In the genomic region with DNA sequence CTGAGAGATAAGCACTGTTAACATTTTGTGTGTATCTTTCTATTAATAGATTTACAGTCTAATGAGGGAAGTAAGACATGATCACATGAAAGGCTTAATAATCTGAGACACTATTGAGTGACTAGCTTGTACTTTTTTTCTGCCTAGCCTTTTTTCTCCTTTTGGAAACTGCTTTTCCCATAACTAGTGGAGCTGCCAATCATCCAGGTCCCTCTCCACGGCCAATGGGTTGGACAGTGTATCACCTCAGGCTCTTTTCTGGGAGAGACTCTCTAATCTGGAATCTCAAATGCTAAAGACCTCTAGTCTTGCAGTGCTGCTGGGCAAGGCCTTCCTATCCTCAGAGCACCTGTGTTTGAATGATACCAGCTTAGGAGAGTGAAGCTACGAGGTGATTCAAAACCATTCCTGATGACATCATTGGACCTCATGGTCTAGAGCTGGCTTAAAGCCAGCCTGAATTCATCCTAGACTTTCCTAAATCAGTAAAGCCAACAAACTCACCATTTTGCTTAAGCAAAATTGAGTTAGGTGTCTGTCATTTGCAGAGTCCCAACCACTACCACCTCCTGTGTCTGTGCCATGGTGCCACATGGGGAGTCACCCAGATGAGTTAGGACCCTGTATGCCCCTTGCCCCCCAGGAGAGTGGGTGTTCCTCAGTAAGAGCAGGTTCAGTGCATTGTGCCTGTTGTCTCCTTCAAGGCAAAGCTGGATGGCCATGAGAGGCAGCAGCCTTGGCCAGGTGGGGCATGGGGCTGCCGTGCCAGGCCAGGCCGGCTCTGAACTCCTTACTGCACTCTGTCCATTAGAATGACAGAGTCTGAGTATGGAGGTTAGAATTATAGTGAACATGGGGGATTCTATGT, we compare ENCODE assay signal across 1 cellular context.
TF ChIP-seq lines count a peak whose summit lies in the region.

No MANE protein-coding gene starts in this region.

TF ChIP-seq in HEK293, 187 proteins besides CTCF, POLR2A, EP300 and RAD21 (continued from another document):
- TF ChIP-seq ZNF548 (tag by site-specific recombination; IDR thresholded peaks at IDR 0.05): no peak
- no peak for TF ChIP-seq KLF10 (tag by site-specific recombination; IDR thresholded peaks at IDR 0.05)
- TF ChIP-seq ZNF416 (tag by site-specific recombination; IDR thresholded peaks at IDR 0.05): no peak
- TF ChIP-seq KLF9 (tag by site-specific recombination; IDR thresholded peaks at IDR 0.05; ENCODE audit: low read depth): no peak
- TF ChIP-seq ZNF629 (tag by site-specific recombination; IDR thresholded peaks at IDR 0.05): peak; percentile 83
- no peak for TF ChIP-seq FEZF1 (tag by site-specific recombination; IDR thresholded peaks at IDR 0.05)
- TF ChIP-seq ZNF335 (tag by site-specific recombination; conservative IDR thresholded peaks at IDR 0.05): peak; percentile 78
- TF ChIP-seq ZIC2 (tag by site-specific recombination; IDR thresholded peaks at IDR 0.05): no peak
- 0 out of 2 replicates have a peak, but pooled peaks have one; percentile 27 for TF ChIP-seq ZBTB17 (tag by site-specific recombination; IDR thresholded peaks at IDR 0.05)
- no peak for TF ChIP-seq YY1 (tag by site-specific recombination; IDR thresholded peaks at IDR 0.05)
- TF ChIP-seq ZFP37 (tag by site-specific recombination; IDR thresholded peaks at IDR 0.05): no peak
- peak; percentile 39; the same call in 1 of the 2 replicates for TF ChIP-seq ZNF660 (tag by site-specific recombination; IDR thresholded peaks at IDR 0.05)
- TF ChIP-seq ZNF830 (tag by site-specific recombination; IDR thresholded peaks at IDR 0.05; ENCODE audit: low read depth): no peak
- TF ChIP-seq, protein P1, sequence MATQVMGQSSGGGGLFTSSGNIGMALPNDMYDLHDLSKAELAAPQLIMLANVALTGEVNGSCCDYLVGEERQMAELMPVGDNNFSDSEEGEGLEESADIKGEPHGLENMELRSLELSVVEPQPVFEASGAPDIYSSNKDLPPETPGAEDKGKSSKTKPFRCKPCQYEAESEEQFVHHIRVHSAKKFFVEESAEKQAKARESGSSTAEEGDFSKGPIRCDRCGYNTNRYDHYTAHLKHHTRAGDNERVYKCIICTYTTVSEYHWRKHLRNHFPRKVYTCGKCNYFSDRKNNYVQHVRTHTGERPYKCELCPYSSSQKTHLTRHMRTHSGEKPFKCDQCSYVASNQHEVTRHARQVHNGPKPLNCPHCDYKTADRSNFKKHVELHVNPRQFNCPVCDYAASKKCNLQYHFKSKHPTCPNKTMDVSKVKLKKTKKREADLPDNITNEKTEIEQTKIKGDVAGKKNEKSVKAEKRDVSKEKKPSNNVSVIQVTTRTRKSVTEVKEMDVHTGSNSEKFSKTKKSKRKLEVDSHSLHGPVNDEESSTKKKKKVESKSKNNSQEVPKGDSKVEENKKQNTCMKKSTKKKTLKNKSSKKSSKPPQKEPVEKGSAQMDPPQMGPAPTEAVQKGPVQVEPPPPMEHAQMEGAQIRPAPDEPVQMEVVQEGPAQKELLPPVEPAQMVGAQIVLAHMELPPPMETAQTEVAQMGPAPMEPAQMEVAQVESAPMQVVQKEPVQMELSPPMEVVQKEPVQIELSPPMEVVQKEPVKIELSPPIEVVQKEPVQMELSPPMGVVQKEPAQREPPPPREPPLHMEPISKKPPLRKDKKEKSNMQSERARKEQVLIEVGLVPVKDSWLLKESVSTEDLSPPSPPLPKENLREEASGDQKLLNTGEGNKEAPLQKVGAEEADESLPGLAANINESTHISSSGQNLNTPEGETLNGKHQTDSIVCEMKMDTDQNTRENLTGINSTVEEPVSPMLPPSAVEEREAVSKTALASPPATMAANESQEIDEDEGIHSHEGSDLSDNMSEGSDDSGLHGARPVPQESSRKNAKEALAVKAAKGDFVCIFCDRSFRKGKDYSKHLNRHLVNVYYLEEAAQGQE (tag by site-specific recombination; IDR thresholded peaks at IDR 0.05): no peak
- no peak for TF ChIP-seq ZBTB1 (tag by site-specific recombination; IDR thresholded peaks at IDR 0.05)
- no peak for TF ChIP-seq MYNN (tag by site-specific recombination; IDR thresholded peaks at IDR 0.05; ENCODE audit: borderline replicate concordance)
- no peak for TF ChIP-seq ZNF514 (tag by site-specific recombination; IDR thresholded peaks at IDR 0.05)
- 0 out of 2 replicates have a peak, but pooled peaks have one; percentile 18 for TF ChIP-seq GLIS1 (tag by site-specific recombination; IDR thresholded peaks at IDR 0.05)
- TF ChIP-seq, protein P2, sequence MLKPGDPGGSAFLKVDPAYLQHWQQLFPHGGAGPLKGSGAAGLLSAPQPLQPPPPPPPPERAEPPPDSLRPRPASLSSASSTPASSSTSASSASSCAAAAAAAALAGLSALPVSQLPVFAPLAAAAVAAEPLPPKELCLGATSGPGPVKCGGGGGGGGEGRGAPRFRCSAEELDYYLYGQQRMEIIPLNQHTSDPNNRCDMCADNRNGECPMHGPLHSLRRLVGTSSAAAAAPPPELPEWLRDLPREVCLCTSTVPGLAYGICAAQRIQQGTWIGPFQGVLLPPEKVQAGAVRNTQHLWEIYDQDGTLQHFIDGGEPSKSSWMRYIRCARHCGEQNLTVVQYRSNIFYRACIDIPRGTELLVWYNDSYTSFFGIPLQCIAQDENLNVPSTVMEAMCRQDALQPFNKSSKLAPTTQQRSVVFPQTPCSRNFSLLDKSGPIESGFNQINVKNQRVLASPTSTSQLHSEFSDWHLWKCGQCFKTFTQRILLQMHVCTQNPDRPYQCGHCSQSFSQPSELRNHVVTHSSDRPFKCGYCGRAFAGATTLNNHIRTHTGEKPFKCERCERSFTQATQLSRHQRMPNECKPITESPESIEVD (tag by site-specific recombination; IDR thresholded peaks at IDR 0.05): no peak
- TF ChIP-seq, protein P3, sequence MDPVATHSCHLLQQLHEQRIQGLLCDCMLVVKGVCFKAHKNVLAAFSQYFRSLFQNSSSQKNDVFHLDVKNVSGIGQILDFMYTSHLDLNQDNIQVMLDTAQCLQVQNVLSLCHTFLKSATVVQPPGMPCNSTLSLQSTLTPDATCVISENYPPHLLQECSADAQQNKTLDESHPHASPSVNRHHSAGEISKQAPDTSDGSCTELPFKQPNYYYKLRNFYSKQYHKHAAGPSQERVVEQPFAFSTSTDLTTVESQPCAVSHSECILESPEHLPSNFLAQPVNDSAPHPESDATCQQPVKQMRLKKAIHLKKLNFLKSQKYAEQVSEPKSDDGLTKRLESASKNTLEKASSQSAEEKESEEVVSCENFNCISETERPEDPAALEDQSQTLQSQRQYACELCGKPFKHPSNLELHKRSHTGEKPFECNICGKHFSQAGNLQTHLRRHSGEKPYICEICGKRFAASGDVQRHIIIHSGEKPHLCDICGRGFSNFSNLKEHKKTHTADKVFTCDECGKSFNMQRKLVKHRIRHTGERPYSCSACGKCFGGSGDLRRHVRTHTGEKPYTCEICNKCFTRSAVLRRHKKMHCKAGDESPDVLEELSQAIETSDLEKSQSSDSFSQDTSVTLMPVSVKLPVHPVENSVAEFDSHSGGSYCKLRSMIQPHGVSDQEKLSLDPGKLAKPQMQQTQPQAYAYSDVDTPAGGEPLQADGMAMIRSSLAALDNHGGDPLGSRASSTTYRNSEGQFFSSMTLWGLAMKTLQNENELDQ (tag by site-specific recombination; IDR thresholded peaks at IDR 0.05; ENCODE audit: low read depth): no peak
- TF ChIP-seq, protein P4, sequence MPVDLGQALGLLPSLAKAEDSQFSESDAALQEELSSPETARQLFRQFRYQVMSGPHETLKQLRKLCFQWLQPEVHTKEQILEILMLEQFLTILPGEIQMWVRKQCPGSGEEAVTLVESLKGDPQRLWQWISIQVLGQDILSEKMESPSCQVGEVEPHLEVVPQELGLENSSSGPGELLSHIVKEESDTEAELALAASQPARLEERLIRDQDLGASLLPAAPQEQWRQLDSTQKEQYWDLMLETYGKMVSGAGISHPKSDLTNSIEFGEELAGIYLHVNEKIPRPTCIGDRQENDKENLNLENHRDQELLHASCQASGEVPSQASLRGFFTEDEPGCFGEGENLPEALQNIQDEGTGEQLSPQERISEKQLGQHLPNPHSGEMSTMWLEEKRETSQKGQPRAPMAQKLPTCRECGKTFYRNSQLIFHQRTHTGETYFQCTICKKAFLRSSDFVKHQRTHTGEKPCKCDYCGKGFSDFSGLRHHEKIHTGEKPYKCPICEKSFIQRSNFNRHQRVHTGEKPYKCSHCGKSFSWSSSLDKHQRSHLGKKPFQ (tag by site-specific recombination; IDR thresholded peaks at IDR 0.05): no peak
- TF ChIP-seq ZNF76 (tag by site-specific recombination; IDR thresholded peaks at IDR 0.05; ENCODE audit: borderline replicate concordance, low read depth): no peak
- peak; percentile 35; the same call in 1 of the 2 replicates for TF ChIP-seq ZNF366 (tag by site-specific recombination; conservative IDR thresholded peaks at IDR 0.05)
- TF ChIP-seq ZNF530 (tag by site-specific recombination; IDR thresholded peaks at IDR 0.05; ENCODE audit: low read depth): no peak
- TF ChIP-seq ZBTB21 (tag by site-specific recombination; IDR thresholded peaks at IDR 0.05): peak; percentile 78
- TF ChIP-seq GLI2 (tag by site-specific recombination; IDR thresholded peaks at IDR 0.05; ENCODE audit: borderline replicate concordance, low read depth): no peak
- TF ChIP-seq ZFHX2 (tag by site-specific recombination; conservative IDR thresholded peaks at IDR 0.05): no peak
- TF ChIP-seq SP7 (tag by site-specific recombination; IDR thresholded peaks at IDR 0.05): 0 out of 2 replicates have a peak, but pooled peaks have one; percentile 11
- TF ChIP-seq ZNF558 (tag by site-specific recombination; IDR thresholded peaks at IDR 0.05): peak; percentile 41; the same call in 1 of the 2 replicates
- no peak for TF ChIP-seq ZNF624 (tag by site-specific recombination; IDR thresholded peaks at IDR 0.05)
